2 cellular contexts compared by ENCODE assay signal in genomic region chr1:64195089-64195410, GRCh38.
TF ChIP-seq lines count a peak whose summit lies in the region.

No MANE protein-coding gene starts in this region.

TF ChIP-seq in SK-N-SH treated with all-trans-retinoic acid at 6 μM for 48 hours, 23 proteins besides CTCF, POLR2A, EP300 and RAD21:
- TF ChIP-seq CSRNP3 (CRISPR knock-in tag; IDR thresholded peaks at IDR 0.05) (no peak), RARB (CRISPR knock-in tag; IDR thresholded peaks at IDR 0.05) (no peak), ZNF70 (CRISPR knock-in tag; IDR thresholded peaks at IDR 0.05) (no peak), ZFP3 (CRISPR knock-in tag; IDR thresholded peaks at IDR 0.05) (no peak), GLIS3 (CRISPR knock-in tag; IDR thresholded peaks at IDR 0.05) (no peak), ARNTL (CRISPR knock-in tag; IDR thresholded peaks at IDR 0.05; ENCODE audit: borderline replicate concordance, low read depth) (no peak), ZC3H10 (CRISPR knock-in tag; IDR thresholded peaks at IDR 0.05) (no peak), TOX (CRISPR knock-in tag; IDR thresholded peaks at IDR 0.05; ENCODE audit: borderline replicate concordance) (no peak), PPARA (CRISPR knock-in tag; IDR thresholded peaks at IDR 0.05; ENCODE audit: borderline replicate concordance) (no peak), TCF4 (CRISPR knock-in tag; IDR thresholded peaks at IDR 0.05; ENCODE audit: borderline replicate concordance) (no peak), ZNF565 (CRISPR knock-in tag; conservative IDR thresholded peaks at IDR 0.05; ENCODE audit: low read depth) (no peak)

TF ChIP-seq in SK-N-SH, 30 proteins besides CTCF, POLR2A, EP300 and RAD21 (continued from another document):
- TF ChIP-seq, protein P1, sequence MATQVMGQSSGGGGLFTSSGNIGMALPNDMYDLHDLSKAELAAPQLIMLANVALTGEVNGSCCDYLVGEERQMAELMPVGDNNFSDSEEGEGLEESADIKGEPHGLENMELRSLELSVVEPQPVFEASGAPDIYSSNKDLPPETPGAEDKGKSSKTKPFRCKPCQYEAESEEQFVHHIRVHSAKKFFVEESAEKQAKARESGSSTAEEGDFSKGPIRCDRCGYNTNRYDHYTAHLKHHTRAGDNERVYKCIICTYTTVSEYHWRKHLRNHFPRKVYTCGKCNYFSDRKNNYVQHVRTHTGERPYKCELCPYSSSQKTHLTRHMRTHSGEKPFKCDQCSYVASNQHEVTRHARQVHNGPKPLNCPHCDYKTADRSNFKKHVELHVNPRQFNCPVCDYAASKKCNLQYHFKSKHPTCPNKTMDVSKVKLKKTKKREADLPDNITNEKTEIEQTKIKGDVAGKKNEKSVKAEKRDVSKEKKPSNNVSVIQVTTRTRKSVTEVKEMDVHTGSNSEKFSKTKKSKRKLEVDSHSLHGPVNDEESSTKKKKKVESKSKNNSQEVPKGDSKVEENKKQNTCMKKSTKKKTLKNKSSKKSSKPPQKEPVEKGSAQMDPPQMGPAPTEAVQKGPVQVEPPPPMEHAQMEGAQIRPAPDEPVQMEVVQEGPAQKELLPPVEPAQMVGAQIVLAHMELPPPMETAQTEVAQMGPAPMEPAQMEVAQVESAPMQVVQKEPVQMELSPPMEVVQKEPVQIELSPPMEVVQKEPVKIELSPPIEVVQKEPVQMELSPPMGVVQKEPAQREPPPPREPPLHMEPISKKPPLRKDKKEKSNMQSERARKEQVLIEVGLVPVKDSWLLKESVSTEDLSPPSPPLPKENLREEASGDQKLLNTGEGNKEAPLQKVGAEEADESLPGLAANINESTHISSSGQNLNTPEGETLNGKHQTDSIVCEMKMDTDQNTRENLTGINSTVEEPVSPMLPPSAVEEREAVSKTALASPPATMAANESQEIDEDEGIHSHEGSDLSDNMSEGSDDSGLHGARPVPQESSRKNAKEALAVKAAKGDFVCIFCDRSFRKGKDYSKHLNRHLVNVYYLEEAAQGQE (IDR thresholded peaks at IDR 0.05; ENCODE audit: low read depth, low read length): no peak
- TF ChIP-seq MXI1 (IDR thresholded peaks at IDR 0.05; ENCODE audit: low read depth, low read length) (no peak), FOSL2 (IDR thresholded peaks at IDR 0.05; ENCODE audit: borderline replicate concordance, low read depth) (no peak), NFIC (IDR thresholded peaks at IDR 0.05; ENCODE audit: borderline replicate concordance) (no peak), PBX3 (IDR thresholded peaks at IDR 0.05) (no peak), MEF2A (IDR thresholded peaks at IDR 0.05; ENCODE audit: borderline replicate concordance, low read depth) (no peak), GABPA (IDR thresholded peaks at IDR 0.05; ENCODE audit: low read depth) (no peak), TEAD4 (IDR thresholded peaks at IDR 0.05; ENCODE audit: borderline replicate concordance, insufficient read depth) (no peak)
TF ChIP-seq in SK-N-SH: peak in this region for 0.
